In the genomic region with DNA sequence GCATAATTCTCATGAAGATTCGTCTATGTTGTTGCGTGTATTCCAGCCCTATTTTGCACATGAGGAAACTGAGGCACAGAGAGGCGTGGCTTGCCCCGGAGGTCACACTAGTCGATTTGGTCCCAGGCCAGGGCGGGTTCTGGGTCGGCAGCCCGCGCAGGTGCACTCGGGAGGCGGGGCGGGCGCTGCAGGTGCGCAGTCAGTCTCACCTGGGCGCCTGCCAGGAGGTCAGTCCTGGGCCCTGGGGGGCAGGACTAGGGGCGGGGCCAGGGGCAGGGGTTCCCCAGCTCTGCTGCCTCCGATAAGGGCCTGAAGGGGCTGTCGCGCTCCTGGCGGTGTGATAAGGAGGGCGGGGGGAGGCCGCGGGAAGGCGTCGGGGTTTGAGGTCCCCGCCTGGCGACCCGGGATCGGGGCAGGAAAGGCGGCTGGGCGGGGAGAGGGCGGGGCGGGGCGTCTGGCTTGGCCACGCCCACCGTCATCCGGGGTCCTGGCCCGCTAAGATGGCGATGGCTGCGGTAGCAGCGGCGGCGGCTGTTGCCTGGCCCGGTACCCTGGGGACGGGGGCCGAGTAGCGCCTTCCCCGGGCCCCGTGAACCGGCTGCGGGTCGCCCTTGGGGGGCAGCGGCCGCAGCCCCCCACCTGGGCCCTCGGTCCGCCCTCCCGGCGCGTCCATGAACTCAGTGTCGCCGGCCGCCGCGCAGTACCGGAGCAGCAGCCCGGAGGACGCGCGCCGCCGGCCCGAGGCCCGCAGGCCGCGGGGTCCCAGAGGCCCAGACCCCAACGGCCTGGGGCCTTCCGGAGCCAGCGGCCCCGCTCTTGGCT, we compare ENCODE assay signal across 1 cellular context.
TF ChIP-seq lines count a peak whose summit lies in the region.

TSS of gene ATG4D (plus strand) at position 485 of the 822 bp plus-strand sequence. CDS start at position 672, 187 bp downstream.

TF ChIP-seq in H1, 55 proteins besides CTCF, POLR2A, EP300 and RAD21:
- TF ChIP-seq TAF1 (IDR thresholded peaks at IDR 0.05; ENCODE audit: low read depth, low read length) (peak; percentile 93), POU5F1 (IDR thresholded peaks at IDR 0.05; ENCODE audit: low read depth, low read length) (no peak), BRCA1 (IDR thresholded peaks at IDR 0.05; ENCODE audit: low read depth, low read length) (no peak), TEAD4 (IDR thresholded peaks at IDR 0.05; ENCODE audit: low read depth, low read length) (no peak), TAF7 (optimal IDR thresholded peaks at IDR 0.05; ENCODE audit: borderline replicate concordance, low read depth, low read length) (peak; percentile 66), YY1 (IDR thresholded peaks at IDR 0.05; ENCODE audit: low read depth, low read length) (peak; percentile 90), CREB1 (IDR thresholded peaks at IDR 0.05) (no peak), HDAC6 (IDR thresholded peaks at IDR 0.05; ENCODE audit: low read depth, low read length) (no peak), SP4 (IDR thresholded peaks at IDR 0.05; ENCODE audit: low read length) (no peak), JUN (IDR thresholded peaks at IDR 0.05; ENCODE audit: low read depth, low read length) (no peak), KDM1A (IDR thresholded peaks at IDR 0.05; ENCODE audit: borderline replicate concordance, low read length) (0 out of 2 replicates have a peak, but pooled peaks have one; percentile 24), TCF12 (IDR thresholded peaks at IDR 0.05; ENCODE audit: low read depth, low read length) (no peak), CBX5 (IDR thresholded peaks at IDR 0.05; ENCODE audit: low read depth, low read length) (no peak), POLR2AphosphoS5 (IDR thresholded peaks at IDR 0.05; ENCODE audit: low read depth, low read length) (peak; percentile 82), SUZ12 (IDR thresholded peaks at IDR 0.05; ENCODE audit: low read length) (no peak), PHF8 (conservative IDR thresholded peaks at IDR 0.05; ENCODE audit: low read depth, low read length) (peak; percentile 98), SP2 (IDR thresholded peaks at IDR 0.05; ENCODE audit: low read length) (no peak), KDM5A (IDR thresholded peaks at IDR 0.05; ENCODE audit: low read length) (no peak), SP1 (IDR thresholded peaks at IDR 0.05; ENCODE audit: low read depth, low read length) (no peak), HDAC2 (IDR thresholded peaks at IDR 0.05; ENCODE audit: borderline replicate concordance in 1 of 2, low read depth in 2 of 2, low read length in 2 of 2) (no peak), CEBPB (IDR thresholded peaks at IDR 0.05; ENCODE audit: low read depth, low read length) (no peak), CHD2 (IDR thresholded peaks at IDR 0.05; ENCODE audit: low read length) (no peak), MAX (IDR thresholded peaks at IDR 0.05) (no peak), TBP (IDR thresholded peaks at IDR 0.05; ENCODE audit: low read depth, low read length) (peak; percentile 81; the same call in 1 of the 2 replicates), RFX5 (IDR thresholded peaks at IDR 0.05; ENCODE audit: borderline replicate concordance, low read depth, low read length) (no peak), RBBP5 (IDR thresholded peaks at IDR 0.05; ENCODE audit: borderline replicate concordance, low read depth, low read length) (no peak), KDM4A (IDR thresholded peaks at IDR 0.05; ENCODE audit: low read depth, low read length, severe bottlenecking) (peak; percentile 50), EGR1 (IDR thresholded peaks at IDR 0.05; ENCODE audit: borderline replicate concordance, low read depth, low read length) (no peak), GABPA (IDR thresholded peaks at IDR 0.05; ENCODE audit: borderline replicate concordance, insufficient read depth, low read length) (no peak), EZH2 (IDR thresholded peaks at IDR 0.05; ENCODE audit: low read depth, low read length, severe bottlenecking) (no peak), ASH2L (IDR thresholded peaks at IDR 0.05; ENCODE audit: low read length) (peak; percentile 35), SIN3A (conservative IDR thresholded peaks at IDR 0.05 in 1 of 2, IDR thresholded peaks at IDR 0.05 in 1 of 2; ENCODE audit: low read depth in 1 of 2, low read length in 2 of 2) (0 out of 4 replicates have a peak, but pooled peaks of 1 of the 2 experiments have one; percentile 51), NRF1 (IDR thresholded peaks at IDR 0.05; ENCODE audit: low read depth, low read length) (peak; percentile 17; the same call in 1 of the 2 replicates), NANOG (IDR thresholded peaks at IDR 0.05; ENCODE audit: insufficient read depth, low read depth, low read length, poor library complexity, severe bottlenecking) (no peak)
